ENCODE assay signal across 9 cellular contexts in genomic region chr16:57795431-57795878, GRCh38. TPM values are rescaled to one million over a fixed set of nuclear protein-coding genes. Genes with fewer than 3 reads are reported as not detected.
DNase-seq lines count a peak whose midpoint lies in the region; ATAC-seq and TF ChIP-seq lines count a peak whose summit lies in the region.
"Had no signal": no experiment of that assay in that cellular context is flagged by ENCODE, and none has a peak within 500 bp of the region (broad histone marks: within the 10 kb centered on the region; RNA-seq: fewer than 3 reads in every experiment).

No MANE protein-coding gene starts in this region.

- TF ChIP-seq CTCF in LNCaP clone FGC (IDR thresholded peaks at IDR 0.05; ENCODE audit: control insufficient read depth, extremely low read depth, insufficient read depth) = peak; percentile 72
- peak; percentile 46 for TF ChIP-seq CTCF in nephron progenitor cell (IDR thresholded peaks at IDR 0.05)

- H3K27ac ChIP-seq in SJCRH30 = no peak overlapping the region

- no peaks in the 10 kb centered on the region for H3K27me3 ChIP-seq in SJCRH30

- peaks cover 41% of the 10 kb centered on the region for H3K4me1 Mint-ChIP-seq in nephron progenitor cell

- no peaks in the 10 kb centered on the region for H3K36me3 Mint-ChIP-seq in nephron progenitor cell (ENCODE audit: low read depth)

- H3K36me3 ChIP-seq in SJCRH30 = 0 out of 2 replicates have a peak, but pooled peaks cover 3% of the 10 kb centered on the region

- ATAC-seq in GM21619 (IDR thresholded peaks at IDR 0.05; ENCODE audit: unreplicated experiment) = no peak

- H3K27me3 Mint-ChIP-seq in nephron progenitor cell (ENCODE audit: low read depth, poor library complexity) = peaks cover 42% of the 10 kb centered on the region
- H3K27me3 Mint-ChIP-seq: central memory CD8-positive, alpha-beta T cell had no signal

- peaks cover 25% of the 10 kb centered on the region for H3K4me1 ChIP-seq in SJCRH30

- no peaks in the 10 kb centered on the region for H3K9me3 Mint-ChIP-seq in nephron progenitor cell
- H3K9me3 Mint-ChIP-seq: central memory CD8-positive, alpha-beta T cell had no signal

- H3K4me3 Mint-ChIP-seq in nephron progenitor cell = no peak overlapping the region
- H3K4me3 Mint-ChIP-seq: central memory CD8-positive, alpha-beta T cell had no signal

- H3K27ac Mint-ChIP-seq in nephron progenitor cell = no peak overlapping the region

- no peaks in the 10 kb centered on the region for H3K9me3 ChIP-seq in SJCRH30 (replicated peaks)

- H3K4me3 ChIP-seq in LNCaP clone FGC (ENCODE audit: low read depth, low read length) (no peak overlapping the region), SJCRH30 (no peak overlapping the region)

- DNase-seq in stimulated activated CD4-positive, alpha-beta T cell treated with anti-CD3 and anti-CD28 coated beads, Interleukin-1b, Interleukin-23, amount 100 ng/mL, for 48 hours = peak; percentile 28
- no peak for DNase-seq in stimulated activated CD4-positive, alpha-beta T cell treated with anti-CD3 and anti-CD28 coated beads, Interleukin-12 subunit alpha, Interleukin-12 subunit beta, amount 100 ng/mL, for 4 hours
- DNase-seq in LNCaP clone FGC (ENCODE audit: low read depth) (peak; percentile 39), SJCRH30 (peak; percentile 33 to 46), ecto neural progenitor cell (ENCODE audit: low spot score) (peak; percentile 75), nephron progenitor cell (peak; percentile 41), ureter (ENCODE audit: low spot score) (no peak)

RNA-seq across cellular contexts. Expression of gene KIFC3, which starts 6.8 kb away (rescaled TPM):
- 11.4 and 11.8 TPM in 2 replicates for total RNA-seq in SJCRH30 (2014; rRNA removed; shearing (Covaris generic))
- 117 TPM for total RNA-seq in ureter

RNA-seq across cellular contexts. Expression of gene KATNB1, which starts 59.9 kb away (rescaled TPM):
- total RNA-seq in SJCRH30 (2014; rRNA removed; shearing (Covaris generic)) = 35.2 and 38.9 TPM in 2 replicates
- 19.0 TPM for total RNA-seq in ureter

Comparison
In these comparisons a context has a peak if more than half of its experiments do, and no peak if none do; other contexts are left out.
1. DNase-seq: peak in stimulated activated CD4-positive, alpha-beta T cell treated with anti-CD3 and anti-CD28 coated beads, Interleukin-1b, Interleukin-23, amount 100 ng/mL, for 48 hours (single experiment), LNCaP clone FGC (single experiment), SJCRH30 (2 of 2), ecto neural progenitor cell (single experiment) and nephron progenitor cell (single experiment); none in stimulated activated CD4-positive, alpha-beta T cell treated with anti-CD3 and anti-CD28 coated beads, Interleukin-12 subunit alpha, Interleukin-12 subunit beta, amount 100 ng/mL, for 4 hours (single experiment) and ureter (single experiment).